In genomic region chr2:61795408-61795807, GRCh38 we compare ENCODE assay signal across 34 cellular contexts.
"Had no signal": no experiment of that assay in that cellular context is flagged by ENCODE, and none has a peak within 500 bp of the region (broad histone marks: within the 10 kb centered on the region; RNA-seq: fewer than 3 reads in every experiment).

No MANE protein-coding gene starts in this region.

- DNase-seq: Karpas-422, Kasumi-1, MG63, MM.1S, MV-4-11, NCI-H1048, NCI-H1092, NCI-H1092 treated with DMSO at 0.1 percent for 48 hours, NCI-H1105, NCI-H1105 treated with DMSO at 0.1 percent for 48 hours, NCI-H1417, NCI-H1417 treated with DMSO at 0.1 percent for 48 hours, NCI-H1436, NCI-H1436 treated with DMSO at 0.1 percent for 48 hours, NCI-H146, NCI-H1694, NCI-H1694 treated with DMSO at 0.1 percent for 48 hours, NCI-H187, NCI-H187 treated with DMSO at 0.1 percent for 48 hours, NCI-H1930, NCI-H2029, NCI-H2029 treated with DMSO at 0.1 percent for 48 hours, NCI-H2081, NCI-H2081 treated with DMSO at 0.1 percent for 48 hours, NCI-H2107, NCI-H2171, NCI-H2171 treated with DMSO at 0.1 percent for 48 hours, NCI-H2227 treated with DMSO at 0.1 percent for 48 hours, NCI-H226, NCI-H345, NCI-H446, NCI-H446 treated with DMSO at 0.1 percent for 48 hours, NCI-H510A had no signal

- H3K36me3 ChIP-seq: MG63 had no signal

- H3K27ac ChIP-seq: KMS-11 had no signal

- H3K4me2 ChIP-seq: KMS-11 had no signal

- H3K4me3 ChIP-seq: MG63 had no signal

- H3K9ac ChIP-seq: KMS-11 had no signal

- H3K9me3 ChIP-seq: MG63 had no signal

- H3K27me3 ChIP-seq: MG63 had no signal
